In the genomic region with DNA sequence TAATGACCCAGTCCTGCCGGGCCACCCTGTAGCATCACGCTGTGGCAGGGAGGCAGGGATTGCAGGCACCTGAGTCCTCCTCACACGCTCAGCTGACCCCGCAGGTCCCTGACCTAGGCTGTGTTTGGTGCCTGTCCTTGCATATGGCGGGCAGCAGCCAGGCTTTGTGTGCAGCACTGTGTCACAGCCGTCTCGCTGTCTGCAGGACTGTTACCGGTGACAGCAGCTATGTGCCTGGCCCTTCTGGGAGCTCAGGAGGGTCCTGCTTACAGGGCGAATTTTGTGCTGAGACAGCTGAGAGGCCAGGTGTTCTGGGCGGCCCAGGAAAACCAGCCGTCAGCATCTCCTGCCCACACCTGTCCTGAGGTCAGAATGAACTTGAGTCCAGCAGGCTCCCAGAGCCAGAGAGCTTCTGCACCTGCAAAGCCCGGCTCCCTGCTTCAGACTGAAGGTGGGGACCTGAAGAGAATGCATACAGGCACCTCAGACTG, we compare ENCODE assay signal across 1 cellular context.
TF ChIP-seq lines count a peak whose summit lies in the region.

No MANE protein-coding gene starts in this region.

TF ChIP-seq in SK-N-SH, 30 proteins besides CTCF, POLR2A, EP300 and RAD21 (continued from another document):
- TF ChIP-seq, protein P1, sequence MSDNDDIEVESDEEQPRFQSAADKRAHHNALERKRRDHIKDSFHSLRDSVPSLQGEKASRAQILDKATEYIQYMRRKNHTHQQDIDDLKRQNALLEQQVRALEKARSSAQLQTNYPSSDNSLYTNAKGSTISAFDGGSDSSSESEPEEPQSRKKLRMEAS (IDR thresholded peaks at IDR 0.05; ENCODE audit: low read depth) = no peak
- no peak for TF ChIP-seq NFIC (IDR thresholded peaks at IDR 0.05; ENCODE audit: borderline replicate concordance)
TF ChIP-seq in SK-N-SH: peak in this region for 0.
